23 cellular contexts compared by ENCODE assay signal in genomic region chr3:64571982-64572381, GRCh38.
"Had no signal": no experiment of that assay in that cellular context is flagged by ENCODE, and none has a peak within 500 bp of the region (broad histone marks: within the 10 kb centered on the region; RNA-seq: fewer than 3 reads in every experiment).

No MANE protein-coding gene starts in this region.

- H3K9me3 ChIP-seq: body of pancreas, gastrocnemius medialis, mucosa of descending colon, right lobe of liver, stomach had no signal

- FAIRE-seq: small intestine had no signal

- H3K4me3 ChIP-seq: body of pancreas, cardiac muscle cell, gastrocnemius medialis, mucosa of descending colon, right lobe of liver, stomach had no signal

- H3K27ac Mint-ChIP-seq: activated CD4-positive, alpha-beta memory T cell treated with anti-CD3 and anti-CD28 coated beads for 36 hours; activated naive CD8-positive, alpha-beta T cell treated with anti-CD3 and anti-CD28 coated beads, Interleukin-2, amount 50 U/mL, for 24 hours; activated T-cell treated with anti-CD3 and anti-CD28 coated beads, Interleukin-2, amount 50 U/mL, for 72 hours; memory B cell; nephron progenitor cell; stimulated activated memory B cell treated with anti-CD40 and anti-IgM and Interleukin-4, amounts not matched to agents 10 μg/mL and 1 μg/mL and 100 μg/mL, for 72 hours; T-helper 17 cell; type B pancreatic cell had no signal

- H3K27me3 ChIP-seq: body of pancreas, cardiac muscle cell, gastrocnemius medialis, right lobe of liver, stomach had no signal

- H2AFZ ChIP-seq: parathyroid adenoma had no signal

- H3K9me3 Mint-ChIP-seq: activated CD4-positive, alpha-beta memory T cell treated with anti-CD3 and anti-CD28 coated beads for 36 hours; activated naive CD8-positive, alpha-beta T cell treated with anti-CD3 and anti-CD28 coated beads, Interleukin-2, amount 50 U/mL, for 24 hours; activated T-cell treated with anti-CD3 and anti-CD28 coated beads, Interleukin-2, amount 50 U/mL, for 72 hours; memory B cell; nephron progenitor cell; stimulated activated memory B cell treated with anti-CD40 and anti-IgM and Interleukin-4, amounts not matched to agents 10 μg/mL and 1 μg/mL and 100 μg/mL, for 72 hours had no signal

- DNase-seq: activated CD4-positive, alpha-beta memory T cell treated with anti-CD3 and anti-CD28 coated beads for 36 hours; activated CD4-positive, alpha-beta T cell treated with anti-CD3 and anti-CD28 coated beads for 48 hours; activated effector memory CD4-positive, alpha-beta T cell treated with anti-CD3 and anti-CD28 coated beads, Interleukin-2, amount 50 U/mL, for 16 hours; activated naive CD4-positive, alpha-beta T cell treated with anti-CD3 and anti-CD28 coated beads, Interleukin-2, amount 50 U/mL, for 16 hours; activated naive CD8-positive, alpha-beta T cell treated with anti-CD3 and anti-CD28 coated beads, Interleukin-2, amount 50 U/mL, for 24 hours; activated T-cell treated with anti-CD3 and anti-CD28 coated beads, Interleukin-2, amount 50 U/mL, for 72 hours; body of pancreas; cortex of kidney; gastrocnemius medialis; head of caudate nucleus; mucosa of descending colon; nephron progenitor cell; nucleus accumbens; right lobe of liver; small intestine; stimulated activated CD4-positive, alpha-beta T cell treated with anti-CD3 and anti-CD28 coated beads, Interleukin-2, amount 100 ng/mL, for 24 hours; stomach; T-helper 17 cell had no signal

- H3K27ac ChIP-seq: body of pancreas, cardiac muscle cell, gastrocnemius medialis, parathyroid adenoma, right lobe of liver, stomach had no signal

- H3K4me1 Mint-ChIP-seq: activated naive CD8-positive, alpha-beta T cell treated with anti-CD3 and anti-CD28 coated beads, Interleukin-2, amount 50 U/mL, for 24 hours; memory B cell; stimulated activated memory B cell treated with anti-CD40 and anti-IgM and Interleukin-4, amounts not matched to agents 10 μg/mL and 1 μg/mL and 100 μg/mL, for 72 hours; T-helper 17 cell had no signal

- H3K79me2 ChIP-seq: parathyroid adenoma had no signal

- ATAC-seq: activated naive CD8-positive, alpha-beta T cell treated with anti-CD3 and anti-CD28 coated beads, Interleukin-2, amount 50 U/mL, for 24 hours; activated T-cell treated with anti-CD3 and anti-CD28 coated beads, Interleukin-2, amount 50 U/mL, for 72 hours; body of pancreas; gastrocnemius medialis; mucosa of descending colon; right lobe of liver; stimulated activated memory B cell treated with anti-CD40 and anti-IgM and Interleukin-4, amounts not matched to agents 10 μg/mL and 1 μg/mL and 100 μg/mL, for 72 hours; T-helper 17 cell had no signal

- H3K4me1 ChIP-seq: body of pancreas, parathyroid adenoma, stomach had no signal

- H3K4me3 Mint-ChIP-seq: activated CD4-positive, alpha-beta memory T cell treated with anti-CD3 and anti-CD28 coated beads for 36 hours; activated naive CD8-positive, alpha-beta T cell treated with anti-CD3 and anti-CD28 coated beads, Interleukin-2, amount 50 U/mL, for 24 hours; activated T-cell treated with anti-CD3 and anti-CD28 coated beads, Interleukin-2, amount 50 U/mL, for 72 hours; memory B cell; nephron progenitor cell; stimulated activated memory B cell treated with anti-CD40 and anti-IgM and Interleukin-4, amounts not matched to agents 10 μg/mL and 1 μg/mL and 100 μg/mL, for 72 hours; T-helper 17 cell; type B pancreatic cell had no signal

- H3K9ac ChIP-seq: parathyroid adenoma had no signal

- H3K36me3 Mint-ChIP-seq: activated CD4-positive, alpha-beta memory T cell treated with anti-CD3 and anti-CD28 coated beads for 36 hours; memory B cell; stimulated activated memory B cell treated with anti-CD40 and anti-IgM and Interleukin-4, amounts not matched to agents 10 μg/mL and 1 μg/mL and 100 μg/mL, for 72 hours; type B pancreatic cell had no signal

- H3K36me3 ChIP-seq: gastrocnemius medialis, right lobe of liver had no signal

- H3K27me3 Mint-ChIP-seq: activated CD4-positive, alpha-beta memory T cell treated with anti-CD3 and anti-CD28 coated beads for 36 hours; activated naive CD8-positive, alpha-beta T cell treated with anti-CD3 and anti-CD28 coated beads, Interleukin-2, amount 50 U/mL, for 24 hours; T-helper 17 cell; type B pancreatic cell had no signal
